Comparison of ENCODE assay signal across 1 cellular context in genomic region chr19:55473613-55474012, GRCh38.
TF ChIP-seq lines count a peak whose summit lies in the region.

No MANE protein-coding gene starts in this region.

TF ChIP-seq in HepG2, 621 proteins besides CTCF, POLR2A, EP300 and RAD21:
- TF ChIP-seq ZNF609 (CRISPR knock-in tag; IDR thresholded peaks at IDR 0.05; ENCODE audit: borderline replicate concordance) (no peak), ZNF761 (CRISPR knock-in tag; conservative IDR thresholded peaks at IDR 0.05) (no peak), TAF15 (IDR thresholded peaks at IDR 0.05; ENCODE audit: low read depth, low read length, poor library complexity, severe bottlenecking) (no peak), ATF3 (CRISPR knock-in tag; IDR thresholded peaks at IDR 0.05) (no peak), ZSCAN30 (CRISPR knock-in tag; IDR thresholded peaks at IDR 0.05) (no peak), TGIF2 (CRISPR knock-in tag; IDR thresholded peaks at IDR 0.05) (no peak), RFX3 (CRISPR knock-in tag; IDR thresholded peaks at IDR 0.05) (no peak), ZNF30 (CRISPR knock-in tag; IDR thresholded peaks at IDR 0.05) (no peak), TBL1XR1 (IDR thresholded peaks at IDR 0.05; ENCODE audit: borderline replicate concordance, low read length, partially characterized antibody) (no peak), ZNF776 (CRISPR knock-in tag; IDR thresholded peaks at IDR 0.05) (no peak), ZNF556 (CRISPR knock-in tag; IDR thresholded peaks at IDR 0.05; ENCODE audit: borderline replicate concordance) (no peak), HES4 (CRISPR knock-in tag; IDR thresholded peaks at IDR 0.05; ENCODE audit: borderline replicate concordance) (no peak), RAD51 (IDR thresholded peaks at IDR 0.05; ENCODE audit: borderline replicate concordance) (no peak), ZBTB7A (CRISPR knock-in tag; IDR thresholded peaks at IDR 0.05) (no peak), RARA (CRISPR knock-in tag; IDR thresholded peaks at IDR 0.05) (no peak)
